Comparison of ENCODE assay signal across 12 cellular contexts in the genomic region with DNA sequence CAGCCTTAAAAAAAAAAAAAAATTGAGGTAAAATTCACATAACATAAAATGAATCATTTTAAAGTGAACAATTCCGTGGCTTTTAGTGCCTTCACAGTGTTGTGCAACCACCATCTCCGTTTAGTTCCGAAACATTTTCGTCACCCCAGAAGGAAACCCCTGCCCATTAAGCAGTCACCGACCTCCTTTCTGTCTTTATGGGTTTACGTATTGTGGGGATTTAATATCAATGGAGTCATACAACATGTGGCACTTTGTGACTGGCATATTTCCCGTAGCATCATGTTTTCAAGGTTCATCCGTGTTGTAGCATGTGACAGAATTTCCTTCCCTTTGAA.
DNase-seq lines count a peak whose midpoint lies in the region; ATAC-seq and TF ChIP-seq lines count a peak whose summit lies in the region.
"Had no signal": no experiment of that assay in that cellular context is flagged by ENCODE, and none has a peak within 500 bp of the region (broad histone marks: within the 10 kb centered on the region; RNA-seq: fewer than 3 reads in every experiment).

No MANE protein-coding gene starts in this region.

- TF ChIP-seq CTCF in hepatocyte (IDR thresholded peaks at IDR 0.05; ENCODE audit: poor library complexity) (no peak), suprapubic skin (IDR thresholded peaks at IDR 0.05) (no peak)

- no peak for TF ChIP-seq EP300 in suprapubic skin (IDR thresholded peaks at IDR 0.05)

- H3K4me1 Mint-ChIP-seq in stimulated activated naive CD8-positive, alpha-beta T cell treated with anti-CD3 and anti-CD28 coated beads, Interleukin-15, Interleukin-2, amounts not matched to agents 100 ng/mL and 50 ng/mL, for 24 hours (ENCODE audit: low read depth): peaks cover 98% of the 10 kb centered on the region
- H3K4me1 Mint-ChIP-seq in T-helper 17 cell: peaks cover 74% of the 10 kb centered on the region

- H3K4me3 ChIP-seq in hepatocyte: no peak overlapping the region
- no peak overlapping the region for H3K4me3 ChIP-seq in suprapubic skin

- no peaks in the 10 kb centered on the region for H3K27me3 Mint-ChIP-seq in stimulated activated naive CD8-positive, alpha-beta T cell treated with anti-CD3 and anti-CD28 coated beads, Interleukin-15, Interleukin-2, amounts not matched to agents 100 ng/mL and 50 ng/mL, for 24 hours
- no peaks in the 10 kb centered on the region for H3K27me3 Mint-ChIP-seq in T-helper 17 cell

- no peaks in the 10 kb centered on the region for H3K27me3 ChIP-seq in hepatocyte
- no peaks in the 10 kb centered on the region for H3K27me3 ChIP-seq in suprapubic skin

- H3K9me3 ChIP-seq in T-helper 17 cell (ENCODE audit: control insufficient read depth, low read length, poor library complexity, severe bottlenecking) (no peaks in the 10 kb centered on the region), hepatocyte (ENCODE audit: low read depth) (no peaks in the 10 kb centered on the region), suprapubic skin (no peaks in the 10 kb centered on the region)

- H3K9me2 ChIP-seq in hepatocyte (replicated peaks; ENCODE audit: insufficient read depth): no peaks in the 10 kb centered on the region

- no peak for TF ChIP-seq POLR2A in suprapubic skin (IDR thresholded peaks at IDR 0.05)

- no peaks in the 10 kb centered on the region for H3K9me3 Mint-ChIP-seq in stimulated activated naive CD8-positive, alpha-beta T cell treated with anti-CD3 and anti-CD28 coated beads, Interleukin-15, Interleukin-2, amounts not matched to agents 100 ng/mL and 50 ng/mL, for 24 hours

- H3K4me2 ChIP-seq in hepatocyte: no peak overlapping the region

- intact Hi-C loops in posterior vena cava (cut with DNase I): no loop called here

- WGBS in hepatocyte (ENCODE audit: low lambda C conversion rate, missing lambda C conversion rate): 76% methylated on average over 8 of the region's 8 CpGs
- WGBS in suprapubic skin: 75% methylated on average over 8 of the region's 8 CpGs

- H3K4me3 Mint-ChIP-seq in stimulated activated naive CD8-positive, alpha-beta T cell treated with anti-CD3 and anti-CD28 coated beads, Interleukin-15, Interleukin-2, amounts not matched to agents 100 ng/mL and 50 ng/mL, for 24 hours: peak overlapping the region; percentile 17
- H3K4me3 Mint-ChIP-seq in T-helper 17 cell: no peak overlapping the region

- peaks cover 2% of the 10 kb centered on the region for H3K36me3 Mint-ChIP-seq in stimulated activated naive CD8-positive, alpha-beta T cell treated with anti-CD3 and anti-CD28 coated beads, Interleukin-15, Interleukin-2, amounts not matched to agents 100 ng/mL and 50 ng/mL, for 24 hours (ENCODE audit: low read depth)
- no peaks in the 10 kb centered on the region for H3K36me3 Mint-ChIP-seq in T-helper 17 cell (ENCODE audit: low read depth)

- ATAC-seq in stimulated activated naive CD8-positive, alpha-beta T cell treated with anti-CD3 and anti-CD28 coated beads, Interleukin-15, Interleukin-2, amounts not matched to agents 100 U/mL and 50 U/mL, for 24 hours: no peak
- ATAC-seq in T-helper 17 cell: no peak

- no peak for DNase-seq in stimulated activated naive CD8-positive, alpha-beta T cell treated with anti-CD3 and anti-CD28 coated beads, Interleukin-15, Interleukin-2, amounts not matched to agents 100 U/mL and 50 U/mL, for 24 hours
- DNase-seq in T-helper 17 cell: no peak
- DNase-seq in hepatocyte (ENCODE audit: low spot score): no peak
- DNase-seq in posterior vena cava (ENCODE audit: low spot score): no peak
- no peak for DNase-seq in stimulated activated CD4-positive, alpha-beta T cell treated with anti-CD3 and anti-CD28 coated beads, Interleukin-2, amount 100 ng/mL, for 24 hours
- DNase-seq in suprapubic skin (ENCODE audit: low spot score in 2 of 2): no peak
- DNase-seq in NCI-H1105 treated with DMSO at 0.1 percent for 48 hours (lab: John Stamatoyannopoulos, UW): no peak
- DNase-seq: activated CD4-positive, alpha-beta T cell treated with anti-CD3 and anti-CD28 coated beads, Interleukin-2, amount 50 U/mL, for 4 hours; MM.1S; NCI-H2029 treated with DMSO at 0.1 percent for 48 hours; NCI-H510A had no signal

- peak overlapping the region; percentile 92 for H3K27ac ChIP-seq in hepatocyte
- H3K27ac ChIP-seq in suprapubic skin: no peak overlapping the region

- H4K20me1 ChIP-seq in hepatocyte (ENCODE audit: insufficient read depth, poor library complexity, severe bottlenecking): peaks cover 27% of the 10 kb centered on the region

- no peak overlapping the region for H2AFZ ChIP-seq in hepatocyte

- peak overlapping the region; percentile 42 for H3K27ac Mint-ChIP-seq in stimulated activated naive CD8-positive, alpha-beta T cell treated with anti-CD3 and anti-CD28 coated beads, Interleukin-15, Interleukin-2, amounts not matched to agents 100 ng/mL and 50 ng/mL, for 24 hours
- H3K27ac Mint-ChIP-seq in T-helper 17 cell: peak overlapping the region; percentile 100

- no peaks in the 10 kb centered on the region for H3K36me3 ChIP-seq in hepatocyte (replicated peaks; ENCODE audit: insufficient read depth, low read depth)
- H3K36me3 ChIP-seq in suprapubic skin: no peaks in the 10 kb centered on the region

- H3K79me2 ChIP-seq in hepatocyte: peaks cover 91% of the 10 kb centered on the region

- H3K4me1 ChIP-seq in hepatocyte (ENCODE audit: insufficient read depth): peaks cover 71% of the 10 kb centered on the region
- peaks cover 9% of the 10 kb centered on the region for H3K4me1 ChIP-seq in suprapubic skin
